2 cellular contexts compared by ENCODE assay signal in the genomic region with DNA sequence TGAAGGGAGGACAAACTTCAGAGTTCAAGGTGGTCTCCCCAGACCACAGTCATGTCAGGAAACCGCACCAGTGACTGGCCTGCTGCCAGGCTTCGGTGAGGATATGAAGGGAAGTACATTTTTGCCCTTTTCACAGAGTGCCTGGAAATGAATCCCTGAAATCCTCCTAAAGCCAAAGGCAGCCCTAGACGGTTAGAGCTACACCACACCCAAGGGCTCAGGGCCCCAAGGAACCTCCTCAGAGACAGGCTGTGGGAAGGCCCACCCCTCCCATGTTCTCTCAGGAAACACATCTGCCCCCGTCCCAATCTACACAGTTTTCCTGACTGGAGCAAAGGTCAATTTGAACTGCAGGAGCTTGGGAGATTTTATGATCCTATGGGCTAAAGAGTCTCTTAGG.
TF ChIP-seq lines count a peak whose summit lies in the region.

No MANE protein-coding gene starts in this region.

TF ChIP-seq in endothelial cell of umbilical vein, 7 proteins besides CTCF, POLR2A, EP300 and RAD21:
- TF ChIP-seq GATA2 (IDR thresholded peaks at IDR 0.05; ENCODE audit: insufficient read depth, insufficient read length, low read depth, low read length) (no peak), FOS (IDR thresholded peaks at IDR 0.05; ENCODE audit: borderline replicate concordance, insufficient read depth, low read length) (no peak), JUN (IDR thresholded peaks at IDR 0.05; ENCODE audit: borderline replicate concordance, insufficient read depth, insufficient read length, low read depth) (no peak), MAX (IDR thresholded peaks at IDR 0.05; ENCODE audit: insufficient read depth, insufficient read length) (no peak), EZH2 (IDR thresholded peaks at IDR 0.05; ENCODE audit: borderline replicate concordance, low read depth, low read length, severe bottlenecking) (no peak), MYC (IDR thresholded peaks at IDR 0.05; ENCODE audit: low read depth, low read length) (no peak), POLR2AphosphoS5 (IDR thresholded peaks at IDR 0.05; ENCODE audit: insufficient read depth, low read depth, low read length) (no peak)

TF ChIP-seq in HepG2, 621 proteins besides CTCF, POLR2A, EP300 and RAD21:
- TF ChIP-seq FIP1L1 (IDR thresholded peaks at IDR 0.05; ENCODE audit: borderline replicate concordance, insufficient read depth, low read depth, low read length): no peak
- TF ChIP-seq KDM2A (CRISPR knock-in tag; IDR thresholded peaks at IDR 0.05; ENCODE audit: borderline replicate concordance, low read depth): no peak
- no peak for TF ChIP-seq POLR2G (IDR thresholded peaks at IDR 0.05; ENCODE audit: low read depth, low read length)
- TF ChIP-seq PPARG (CRISPR knock-in tag; conservative IDR thresholded peaks at IDR 0.05): 0 out of 2 replicates have a peak, but pooled peaks have one; percentile 15
- no peak for TF ChIP-seq PRPF4 (IDR thresholded peaks at IDR 0.05; ENCODE audit: low read depth, low read length, poor library complexity, severe bottlenecking)
